In genomic region chr10:17648243-17648750, GRCh38 we compare ENCODE assay signal across 8 cellular contexts. TPM values are rescaled to one million over a fixed set of nuclear protein-coding genes. Genes with fewer than 3 reads are reported as not detected.
DNase-seq lines count a peak whose midpoint lies in the region; ATAC-seq, FAIRE-seq and TF ChIP-seq lines count a peak whose summit lies in the region.
"Not testable (repeated sequence)": the region's sequence is repeated elsewhere in the genome, so short reads cannot be mapped to it uniquely, and the experiment has no call there.

No MANE protein-coding gene starts in this region.

- FAIRE-seq in K562 (lab: Jason Lieb, UNC): not testable (repeated sequence)

- DNase-seq in activated CD4-positive, alpha-beta memory T cell treated with anti-CD3 and anti-CD28 coated beads for 36 hours: peak; percentile 84
- DNase-seq in activated T-cell treated with anti-CD3 and anti-CD28 coated beads, Interleukin-2, amount 50 U/mL, for 72 hours: peak; percentile 81 to 83
- not testable (repeated sequence) for DNase-seq in K562 (ENCODE audit: extremely low read depth in 1 of 4, low spot score in 3 of 4); memory B cell (ENCODE audit: low spot score in 2 of 2)
- DNase-seq in stimulated activated CD4-positive, alpha-beta T cell treated with anti-CD3 and anti-CD28 coated beads, Interleukin-4, amount 100 ng/mL, for 1 hour: peak; percentile 10
- peak; percentile 79 for DNase-seq in stimulated activated naive B cell treated with anti-CD40 and anti-IgM and Interleukin-4, amounts not matched to agents 10 μg/mL and 1 μg/mL and 100 μg/mL, for 72 hours

- not testable (repeated sequence) for H3K9me3 Mint-ChIP-seq in T-helper 1 cell treated with Interleukin-12 subunit alpha and Interleukin-12 subunit beta and Interleukin-4 antibody, amounts not matched to agents 30 μg/mL and 1 μg/mL, for 36 hours; activated CD4-positive, alpha-beta memory T cell treated with anti-CD3 and anti-CD28 coated beads for 36 hours; activated T-cell treated with anti-CD3 and anti-CD28 coated beads, Interleukin-2, amount 50 U/mL, for 72 hours; memory B cell; stimulated activated naive B cell treated with anti-CD40 and anti-IgM and Interleukin-4, amounts not matched to agents 10 μg/mL and 1 μg/mL and 100 μg/mL, for 72 hours

- in situ Hi-C loops in K562 (cut with MboI): not testable (repeated sequence)

- not testable (repeated sequence) for H3K27me3 Mint-ChIP-seq in T-helper 1 cell treated with Interleukin-12 subunit alpha and Interleukin-12 subunit beta and Interleukin-4 antibody, amounts not matched to agents 30 μg/mL and 1 μg/mL, for 36 hours (ENCODE audit: low read depth); activated CD4-positive, alpha-beta memory T cell treated with anti-CD3 and anti-CD28 coated beads for 36 hours; activated T-cell treated with anti-CD3 and anti-CD28 coated beads, Interleukin-2, amount 50 U/mL, for 72 hours (ENCODE audit: low read depth); memory B cell; stimulated activated naive B cell treated with anti-CD40 and anti-IgM and Interleukin-4, amounts not matched to agents 10 μg/mL and 1 μg/mL and 100 μg/mL, for 72 hours

- TF ChIP-seq EP300 in K562 (IDR thresholded peaks at IDR 0.05; ENCODE audit: low read length): not testable (repeated sequence)

- WGBS in K562 (ENCODE audit: insufficient coverage, low coverage, missing lambda C conversion rate): 80% methylated on average over 9 of the region's 9 CpGs

- H3K9me3 ChIP-seq in K562 (replicated peaks; ENCODE audit: control insufficient read depth, insufficient read depth, low read depth, low read length): not testable (repeated sequence)

- not testable (repeated sequence) for H4K20me1 ChIP-seq in K562 (replicated peaks; ENCODE audit: control insufficient read depth, insufficient read depth, low read length)

- peak overlapping the region; percentile 88 for H3K27ac Mint-ChIP-seq in T-helper 1 cell treated with Interleukin-12 subunit alpha and Interleukin-12 subunit beta and Interleukin-4 antibody, amounts not matched to agents 30 μg/mL and 1 μg/mL, for 36 hours
- peak overlapping the region; percentile 84 for H3K27ac Mint-ChIP-seq in activated CD4-positive, alpha-beta memory T cell treated with anti-CD3 and anti-CD28 coated beads for 36 hours
- peak overlapping the region; percentile 43 for H3K27ac Mint-ChIP-seq in activated T-cell treated with anti-CD3 and anti-CD28 coated beads, Interleukin-2, amount 50 U/mL, for 72 hours
- H3K27ac Mint-ChIP-seq in memory B cell: peak overlapping the region; percentile 9
- H3K27ac Mint-ChIP-seq in stimulated activated naive B cell treated with anti-CD40 and anti-IgM and Interleukin-4, amounts not matched to agents 10 μg/mL and 1 μg/mL and 100 μg/mL, for 72 hours: peak overlapping the region; percentile 94

- POLR2A ChIA-PET in activated CD4-positive, alpha-beta memory T cell treated with anti-CD3 and anti-CD28 coated beads for 36 hours (lab: Charles Lee): interaction anchor here (1.6 kb wide), 1 partner anchor 26 kb away, joined by 5 read pairs; no protein-coding TSS in a partner anchor
- POLR2A ChIA-PET in K562 (lab: Yijun Ruan, JAX): interaction anchor here (1.1 to 1.7 kb wide), 4 partner anchors 11 to 32 kb away, joined by 4 to 5 read pairs (median 4); no protein-coding TSS in a partner anchor

- CTCF ChIA-PET in activated CD4-positive, alpha-beta memory T cell treated with anti-CD3 and anti-CD28 coated beads for 36 hours (lab: Charles Lee): interaction anchor here (0.6 to 1.3 kb wide), 5 partner anchors 8 to 95 kb away, joined by 3 read pairs; no protein-coding TSS in a partner anchor
- CTCF ChIA-PET in K562 (lab: Yijun Ruan, JAX; ENCODE audit: low intra/inter-chr PET ratio): not testable (repeated sequence)

- not testable (repeated sequence) for BruUV-seq in K562 (replicated peaks; lab: Mats Ljungman, UMichigan)

- peaks cover 47% of the 10 kb centered on the region for H3K36me3 Mint-ChIP-seq in T-helper 1 cell treated with Interleukin-12 subunit alpha and Interleukin-12 subunit beta and Interleukin-4 antibody, amounts not matched to agents 30 μg/mL and 1 μg/mL, for 36 hours (ENCODE audit: low read depth)
- peaks cover 41% of the 10 kb centered on the region for H3K36me3 Mint-ChIP-seq in activated CD4-positive, alpha-beta memory T cell treated with anti-CD3 and anti-CD28 coated beads for 36 hours
- peaks cover 27 to 55% of the 10 kb centered on the region in 2 donors for H3K36me3 Mint-ChIP-seq in activated T-cell treated with anti-CD3 and anti-CD28 coated beads, Interleukin-2, amount 50 U/mL, for 72 hours (ENCODE audit: insufficient read depth in 2 of 2)
- H3K36me3 Mint-ChIP-seq in memory B cell: peaks cover 18% of the 10 kb centered on the region
- peaks cover 58 to 75% of the 10 kb centered on the region in 2 donors for H3K36me3 Mint-ChIP-seq in stimulated activated naive B cell treated with anti-CD40 and anti-IgM and Interleukin-4, amounts not matched to agents 10 μg/mL and 1 μg/mL and 100 μg/mL, for 72 hours

- H3K4me3 ChIP-seq in K562: not testable (repeated sequence)

- H3K4me1 Mint-ChIP-seq in T-helper 1 cell treated with Interleukin-12 subunit alpha and Interleukin-12 subunit beta and Interleukin-4 antibody, amounts not matched to agents 30 μg/mL and 1 μg/mL, for 36 hours (ENCODE audit: low read depth): peaks cover 57% of the 10 kb centered on the region
- H3K4me1 Mint-ChIP-seq in activated CD4-positive, alpha-beta memory T cell treated with anti-CD3 and anti-CD28 coated beads for 36 hours (ENCODE audit: low read depth): peaks cover 74% of the 10 kb centered on the region
- peaks cover 75% of the 10 kb centered on the region for H3K4me1 Mint-ChIP-seq in activated T-cell treated with anti-CD3 and anti-CD28 coated beads, Interleukin-2, amount 50 U/mL, for 72 hours (ENCODE audit: low read depth)
- peaks cover 41% of the 10 kb centered on the region for H3K4me1 Mint-ChIP-seq in memory B cell
- H3K4me1 Mint-ChIP-seq in stimulated activated naive B cell treated with anti-CD40 and anti-IgM and Interleukin-4, amounts not matched to agents 10 μg/mL and 1 μg/mL and 100 μg/mL, for 72 hours: peaks cover 36 to 66% of the 10 kb centered on the region in 2 donors

- TF ChIP-seq CTCF in K562 (IDR thresholded peaks at IDR 0.05 in 2 of 3, conservative IDR thresholded peaks at IDR 0.05 in 1 of 3; ENCODE audit: insufficient read depth in 2 of 3, low read depth in 1 of 3, low read length in 3 of 3): not testable (repeated sequence)

- peaks cover 98% of the 10 kb centered on the region for H3K79me2 ChIP-seq in K562 (ENCODE audit: control insufficient read depth, insufficient read depth, low read length)

- H2AFZ ChIP-seq in K562 (ENCODE audit: low read depth, low read length): not testable (repeated sequence)

- not testable (repeated sequence) for H3K27me3 ChIP-seq in K562 (ENCODE audit: control insufficient read depth in 2 of 2, insufficient read depth in 2 of 2, low read length in 2 of 2)

- not testable (repeated sequence) for H3K9ac ChIP-seq in K562 (ENCODE audit: insufficient read depth in 1 of 2, low read depth in 2 of 2, low read length in 2 of 2)

- H3K4me3 Mint-ChIP-seq in T-helper 1 cell treated with Interleukin-12 subunit alpha and Interleukin-12 subunit beta and Interleukin-4 antibody, amounts not matched to agents 30 μg/mL and 1 μg/mL, for 36 hours: peak overlapping the region; percentile 77
- peak overlapping the region; percentile 56 for H3K4me3 Mint-ChIP-seq in activated CD4-positive, alpha-beta memory T cell treated with anti-CD3 and anti-CD28 coated beads for 36 hours
- peak overlapping the region; percentile 69 to 75 for H3K4me3 Mint-ChIP-seq in activated T-cell treated with anti-CD3 and anti-CD28 coated beads, Interleukin-2, amount 50 U/mL, for 72 hours
- H3K4me3 Mint-ChIP-seq in memory B cell: not testable (repeated sequence)
- H3K4me3 Mint-ChIP-seq in stimulated activated naive B cell treated with anti-CD40 and anti-IgM and Interleukin-4, amounts not matched to agents 10 μg/mL and 1 μg/mL and 100 μg/mL, for 72 hours: peak overlapping the region; percentile 63 to 69

- peaks cover 0 to 18% of the 10 kb centered on the region in 2 experiments; a peak in 2 of 5 replicates for H3K4me1 ChIP-seq in K562 (replicated peaks in 1 of 2; ENCODE audit: control insufficient read depth in 2 of 2, insufficient read depth in 2 of 2, low read length in 2 of 2)

- not testable (repeated sequence) for H3K27ac ChIP-seq in K562 (ENCODE audit: extremely low read depth, low read depth, low read length)

- not testable (repeated sequence) for TF ChIP-seq RAD21 in K562 (CRISPR knock-in tag; conservative IDR thresholded peaks at IDR 0.05 in 1 of 2, IDR thresholded peaks at IDR 0.05 in 1 of 2)

- peak; percentile 30 for ATAC-seq in GM18907 (IDR thresholded peaks at IDR 0.05; ENCODE audit: unreplicated experiment)
- ATAC-seq in activated T-cell treated with anti-CD3 and anti-CD28 coated beads, Interleukin-2, amount 50 U/mL, for 72 hours (replicated peaks in 1 of 2): peak; percentile 49 to 54
- ATAC-seq in K562; memory B cell (ENCODE audit: low read depth): not testable (repeated sequence)
- ATAC-seq in stimulated activated naive B cell treated with anti-CD40 and anti-IgM and Interleukin-4, amounts not matched to agents 10 μg/mL and 1 μg/mL and 100 μg/mL, for 72 hours (replicated peaks): peak; percentile 77 to 83

- H3K4me2 ChIP-seq in K562 (ENCODE audit: insufficient read depth, low read length): not testable (repeated sequence)

- H3K9me1 ChIP-seq in K562 (ENCODE audit: control insufficient read depth, insufficient read depth, low read length): not testable (repeated sequence)

- not testable (repeated sequence) for TF ChIP-seq POLR2A in K562 (conservative IDR thresholded peaks at IDR 0.05)

- peaks cover 50% of the 10 kb centered on the region for H3K36me3 ChIP-seq in K562 (ENCODE audit: control insufficient read depth, insufficient read depth, low read length)

- intact Hi-C loops in activated CD4-positive, alpha-beta memory T cell treated with anti-CD3 and anti-CD28 coated beads for 36 hours (cut with micrococcal nuclease): loop anchor here (5.0 kb wide), 1 partner anchor 221 kb away; no protein-coding TSS in a partner anchor
- intact Hi-C loops in K562 (cut with micrococcal nuclease): not testable (repeated sequence)

RNA-seq across cellular contexts. Expression of gene STAM, which starts 4.3 kb away (rescaled TPM):
- 10 to 100 TPM; 24.5 to 29.9 TPM for total RNA-seq in activated CD4-positive, alpha-beta memory T cell treated with anti-CD3 and anti-CD28 coated beads for 36 hours
- total RNA-seq in activated T-cell treated with anti-CD3 and anti-CD28 coated beads, Interleukin-2, amount 50 U/mL, for 72 hours: 10 to 100 TPM; 33.3 to 36.5 TPM
- 43.5 and 111 TPM in 2 replicates for total RNA-seq in K562 (2011; cell fraction: chromatin; rRNA removed; ENCODE audit: low replicate concordance)
- 26.8 and 30.9 TPM in 2 replicates for total RNA-seq in K562 (2011; cell fraction: nucleolus; rRNA removed)
- 39.2 and 43.8 TPM in 2 replicates for total RNA-seq in K562 (2011; cell fraction: nucleoplasm; rRNA removed)
- total RNA-seq in K562 (2014; rRNA removed): 13.8 and 19.7 TPM in 2 replicates
- 30.9 and 32.5 TPM in 2 replicates for total RNA-seq in K562 (2014; rRNA removed; fragmentation: Illumina TruSeq; extraction: Trizol)
- total RNA-seq in K562 (2015; rRNA removed; fragmentation: Illumina TruSeq; extraction: Trizol): 27.2 and 28.9 TPM in 2 replicates
- 25.1 and 26.7 TPM in 2 replicates for total RNA-seq in K562 (2021)
- 26.4 and 30.5 TPM in 2 replicates for polyA plus RNA-seq in K562 (2011; rRNA removed)
- 20.9 and 24.4 TPM in 2 replicates for polyA plus RNA-seq in K562 (2011; cell fraction: cytosol; rRNA removed)
- polyA plus RNA-seq in K562 (2011; cell fraction: nucleus; rRNA removed): 26.2 and 37.4 TPM in 2 replicates
- polyA plus RNA-seq in K562 (2012): 14.6 and 16.2 TPM in 2 replicates
- 28.7 and 33.5 TPM in 2 replicates for polyA plus RNA-seq in K562 (2014; fragmentation: Illumina TruSeq; extraction: Trizol)
- polyA plus RNA-seq in K562 (2014; fragmentation: Nextera tagmentation; extraction: Ambion mirVana): 10 to 100 TPM; 21.3 to 25.9 TPM
- polyA plus RNA-seq in K562 (2014; rRNA removed): 17.8 and 20.1 TPM in 2 replicates
- 53.1 and 55.6 TPM in 2 replicates for polyA minus RNA-seq in K562 (2011; rRNA and poly(A)+ RNA removed)
- 14.7 and 16.5 TPM in 2 replicates for polyA minus RNA-seq in K562 (2011; cell fraction: cytosol; rRNA and poly(A)+ RNA removed)
- 43.2 and 79.5 TPM in 2 replicates for polyA minus RNA-seq in K562 (2011; cell fraction: nucleus; rRNA and poly(A)+ RNA removed)

RNA-seq across cellular contexts. Expression of gene HACD1, which starts 31.1 kb away (rescaled TPM):
- 1 to 10 TPM; 3.3 to 4.1 TPM for total RNA-seq in activated CD4-positive, alpha-beta memory T cell treated with anti-CD3 and anti-CD28 coated beads for 36 hours
- total RNA-seq in activated T-cell treated with anti-CD3 and anti-CD28 coated beads, Interleukin-2, amount 50 U/mL, for 72 hours: 1 to 10 TPM; 4.2 to 5.4 TPM
- 2.8 and 4.8 TPM in 2 replicates for total RNA-seq in K562 (2011; cell fraction: chromatin; rRNA removed; ENCODE audit: low replicate concordance)
- total RNA-seq in K562 (2011; cell fraction: nucleolus; rRNA removed): 1.3 and 2.0 TPM in 2 replicates
- 3.2 and 4.5 TPM in 2 replicates for total RNA-seq in K562 (2011; cell fraction: nucleoplasm; rRNA removed)
- total RNA-seq in K562 (2014; rRNA removed) (2.2 and 2.5 TPM in 2 replicates), K562 (2014; rRNA removed; fragmentation: Illumina TruSeq; extraction: Trizol) (2.0 and 2.4 TPM in 2 replicates), K562 (2015; rRNA removed; fragmentation: Illumina TruSeq; extraction: Trizol) (2.0 and 2.5 TPM in 2 replicates), K562 (2021) (1.1 and 2.4 TPM in 2 replicates)
- polyA plus RNA-seq in K562 (2011; rRNA removed) (2.4 and 4.5 TPM in 2 replicates), K562 (2014; fragmentation: Illumina TruSeq; extraction: Trizol) (1.8 and 1.9 TPM in 2 replicates), K562 (2014; fragmentation: Nextera tagmentation; extraction: Ambion mirVana) (1 to 10 TPM in 1 of 2 experiments, under 1 TPM in 1; 0.99 to 1.0 TPM), K562 (2014; rRNA removed) (4.2 and 4.3 TPM in 2 replicates)
- 1.5 and 1.7 TPM in 2 replicates for polyA plus RNA-seq in K562 (2011; cell fraction: cytosol; rRNA removed)
- polyA plus RNA-seq in K562 (2011; cell fraction: nucleus; rRNA removed): 2.4 TPM in 2 replicates
- 2.3 and 2.6 TPM in 2 replicates for polyA plus RNA-seq in K562 (2012)
- polyA minus RNA-seq in K562 (2011; rRNA and poly(A)+ RNA removed): 1.2 and 2.1 TPM in 2 replicates
- not detected in 2 replicates for polyA minus RNA-seq in K562 (2011; cell fraction: cytosol; rRNA and poly(A)+ RNA removed)
- polyA minus RNA-seq in K562 (2011; cell fraction: nucleus; rRNA and poly(A)+ RNA removed): 0.54 and 1.2 TPM in 2 replicates

Comparison
In these comparisons a context has a peak if more than half of its experiments do, and no peak if none do; other contexts are left out.
1. H3K27ac Mint-ChIP-seq: peak in every context shown above with its lines; median percentile 94 in stimulated activated naive B cell treated with anti-CD40 and anti-IgM and Interleukin-4, amounts not matched to agents 10 μg/mL and 1 μg/mL and 100 μg/mL, for 72 hours; 88 in T-helper 1 cell treated with Interleukin-12 subunit alpha and Interleukin-12 subunit beta and Interleukin-4 antibody, amounts not matched to agents 30 μg/mL and 1 μg/mL, for 36 hours; 84 in activated CD4-positive, alpha-beta memory T cell treated with anti-CD3 and anti-CD28 coated beads for 36 hours; 43 in activated T-cell treated with anti-CD3 and anti-CD28 coated beads, Interleukin-2, amount 50 U/mL, for 72 hours; 9 in memory B cell.